1 cellular context compared by ENCODE assay signal in the genomic region with DNA sequence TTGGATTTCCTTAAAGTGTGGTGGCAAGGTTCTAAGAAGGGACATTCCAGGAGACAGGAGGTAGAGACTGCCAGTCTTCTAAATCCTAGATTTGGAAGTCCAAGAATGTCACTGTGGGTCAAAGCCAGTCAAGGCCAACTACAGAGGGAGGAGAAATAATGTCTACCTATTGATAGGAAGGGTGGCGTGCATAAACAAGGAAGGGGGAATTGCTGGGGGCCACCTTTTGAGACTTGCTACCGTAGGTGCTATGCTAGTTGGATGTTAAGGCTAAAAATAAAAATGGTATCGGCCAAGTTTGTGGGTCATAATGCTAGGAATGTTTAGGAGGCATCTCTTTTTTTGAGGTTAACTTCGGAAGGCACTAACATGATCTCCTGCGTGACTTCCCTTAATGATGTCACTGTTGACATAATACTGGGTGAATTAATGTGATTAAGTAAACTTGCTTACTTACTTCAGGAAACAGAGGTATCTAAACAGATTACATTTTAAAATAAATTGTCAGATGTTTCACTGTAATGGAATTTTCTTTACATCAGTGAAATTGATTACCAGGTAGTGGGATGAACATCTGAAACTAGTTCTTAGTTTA.
TF ChIP-seq lines count a peak whose summit lies in the region.

No MANE protein-coding gene starts in this region.

TF ChIP-seq in HepG2, 621 proteins besides CTCF, POLR2A, EP300 and RAD21:
- TF ChIP-seq CREB1 (IDR thresholded peaks at IDR 0.05): 0 out of 2 replicates have a peak, but pooled peaks have one; percentile 10
- TF ChIP-seq CREB1 (CRISPR knock-in tag; IDR thresholded peaks at IDR 0.05): no peak
- TF ChIP-seq, protein P1, sequence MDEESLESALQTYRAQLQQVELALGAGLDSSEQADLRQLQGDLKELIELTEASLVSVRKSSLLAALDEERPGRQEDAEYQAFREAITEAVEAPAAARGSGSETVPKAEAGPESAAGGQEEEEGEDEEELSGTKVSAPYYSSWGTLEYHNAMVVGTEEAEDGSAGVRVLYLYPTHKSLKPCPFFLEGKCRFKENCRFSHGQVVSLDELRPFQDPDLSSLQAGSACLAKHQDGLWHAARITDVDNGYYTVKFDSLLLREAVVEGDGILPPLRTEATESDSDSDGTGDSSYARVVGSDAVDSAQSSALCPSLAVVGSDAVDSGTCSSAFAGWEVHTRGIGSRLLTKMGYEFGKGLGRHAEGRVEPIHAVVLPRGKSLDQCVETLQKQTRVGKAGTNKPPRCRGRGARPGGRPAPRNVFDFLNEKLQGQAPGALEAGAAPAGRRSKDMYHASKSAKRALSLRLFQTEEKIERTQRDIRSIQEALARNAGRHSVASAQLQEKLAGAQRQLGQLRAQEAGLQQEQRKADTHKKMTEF (CRISPR knock-in tag; IDR thresholded peaks at IDR 0.05): no peak
- TF ChIP-seq MAZ (IDR thresholded peaks at IDR 0.05; ENCODE audit: borderline replicate concordance, low read depth, low read length): no peak
- no peak for TF ChIP-seq MAZ (CRISPR knock-in tag; IDR thresholded peaks at IDR 0.05; ENCODE audit: low read depth)
TF ChIP-seq in HepG2: peak in this region for 1.
